In the genomic region with DNA sequence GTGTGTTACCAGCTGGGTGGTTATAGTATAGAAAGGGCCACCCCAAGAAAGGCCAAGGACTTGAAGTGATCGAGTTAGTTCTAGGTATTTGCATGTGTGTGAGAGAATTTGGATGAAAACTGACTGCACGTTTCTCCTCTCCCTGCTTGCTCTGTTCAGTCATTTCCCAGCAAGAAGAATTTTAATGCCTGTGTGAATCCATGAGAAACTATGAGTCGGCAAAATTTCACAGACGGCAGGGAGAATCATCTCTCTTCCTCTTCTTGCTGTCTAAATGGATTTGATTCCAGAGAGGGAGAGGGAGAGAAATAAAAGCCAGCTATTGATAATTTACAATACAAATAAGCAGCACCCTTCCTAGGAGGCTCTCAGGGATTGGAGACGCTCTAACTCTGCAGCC, we compare ENCODE assay signal across 10 cellular contexts.
A peak's percentile ranks its signal among the peaks of the same experiment; 100 is the strongest.
DNase-seq lines count a peak whose midpoint lies in the region; ATAC-seq and TF ChIP-seq lines count a peak whose summit lies in the region.
"Had no signal": no experiment of that assay in that cellular context is flagged by ENCODE, and none has a peak within 500 bp of the region (broad histone marks: within the 10 kb centered on the region; RNA-seq: fewer than 3 reads in every experiment).

No MANE protein-coding gene starts in this region.

- no peak for TF ChIP-seq CTCF in fibroblast of the aortic adventitia (IDR thresholded peaks at IDR 0.05; ENCODE audit: insufficient read depth, low read length)
- TF ChIP-seq CTCF in right atrium auricular region (IDR thresholded peaks at IDR 0.05), result no peak

- H3K9me3 ChIP-seq in SJCRH30 (replicated peaks) (no peaks in the 10 kb centered on the region), right atrium auricular region (no peaks in the 10 kb centered on the region)
- H3K9me3 ChIP-seq: testis had no signal

- H3K27ac ChIP-seq in SJCRH30, result peak overlapping the region; percentile 55
- H3K27ac ChIP-seq in right atrium auricular region, result no peak overlapping the region
- H3K27ac ChIP-seq: testis had no signal

- no peak for ATAC-seq in HG02610 (IDR thresholded peaks at IDR 0.05; ENCODE audit: unreplicated experiment)
- no peak for ATAC-seq in HG02840 (IDR thresholded peaks at IDR 0.05; ENCODE audit: low FRiP score, unreplicated experiment)

- H3K4me1 ChIP-seq in SJCRH30 (peaks cover 26% of the 10 kb centered on the region), right atrium auricular region (peaks cover 0 to 28% of the 10 kb centered on the region in 2 donors)
- H3K4me1 ChIP-seq: testis had no signal

- H3K4me3 ChIP-seq in SJCRH30 (no peak overlapping the region), fibroblast of the aortic adventitia (ENCODE audit: low read depth, low read length) (no peak overlapping the region), right atrium auricular region (no peak overlapping the region)
- H3K4me3 ChIP-seq: testis had no signal

- H3K27me3 ChIP-seq in SJCRH30, result no peaks in the 10 kb centered on the region
- no peaks in the 10 kb centered on the region for H3K27me3 ChIP-seq in right atrium auricular region
- H3K27me3 ChIP-seq: testis had no signal

- H3K36me3 ChIP-seq in SJCRH30, result no peaks in the 10 kb centered on the region
- no peaks in the 10 kb centered on the region for H3K36me3 ChIP-seq in right atrium auricular region

- DNase-seq in EH (ENCODE audit: low read depth), result peak; percentile 78
- DNase-seq in SJCRH30, result no peak
- DNase-seq in fibroblast of the aortic adventitia (ENCODE audit: low read depth), result peak; percentile 85
- peak; percentile 51 for DNase-seq in retina
- no peak for DNase-seq in right atrium auricular region (ENCODE audit: low spot score)
- no peak for DNase-seq in HUDEP-2 (lab: John Stamatoyannopoulos, UW; ENCODE audit: unreplicated experiment in 76 of 76)
- DNase-seq: Calu3, testis had no signal

Comparison
In these comparisons a context has a peak if more than half of its experiments do, and no peak if none do; other contexts are left out.
1. DNase-seq: peak in EH (single experiment), fibroblast of the aortic adventitia (single experiment) and retina (single experiment); none in SJCRH30 (0 of 2), right atrium auricular region (single experiment) and HUDEP-2 (0 of 76).